Comparison of ENCODE assay signal across 1 cellular context in the genomic region with DNA sequence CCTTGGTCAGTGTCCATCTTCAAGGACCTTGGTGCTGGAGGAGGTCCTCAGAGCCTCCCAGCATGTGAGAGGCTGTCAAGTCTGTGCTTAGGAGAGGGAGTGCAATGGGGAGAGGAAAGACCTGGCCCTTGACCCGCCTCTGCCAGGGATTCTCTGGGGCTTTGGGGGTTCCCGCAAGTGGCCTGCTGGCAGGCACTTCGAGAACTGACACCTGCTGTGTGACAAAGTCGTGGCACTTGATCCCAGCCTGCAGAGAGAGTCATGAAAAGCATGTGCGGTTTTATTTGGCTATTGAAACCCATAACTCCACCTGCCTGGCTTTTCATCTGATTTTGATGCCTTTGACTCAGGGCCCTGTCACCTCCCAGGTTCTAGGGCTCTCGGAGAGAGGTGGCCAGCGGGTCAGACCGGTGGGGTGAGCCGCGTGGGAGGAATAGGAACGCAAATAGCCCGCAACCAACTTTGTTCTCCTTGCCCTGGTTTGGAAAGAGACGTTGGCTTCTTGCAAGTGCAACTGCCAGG.
TF ChIP-seq lines count a peak whose summit lies in the region.

No MANE protein-coding gene starts in this region.

TF ChIP-seq in K562, 482 proteins besides CTCF, POLR2A, EP300 and RAD21 (continued from another document):
- TF ChIP-seq RBM39 (optimal IDR thresholded peaks at IDR 0.05; ENCODE audit: low read depth, low read length) (no peak), MCM3 (IDR thresholded peaks at IDR 0.05) (no peak)
